Comparison of ENCODE assay signal across 8 cellular contexts in the genomic region with DNA sequence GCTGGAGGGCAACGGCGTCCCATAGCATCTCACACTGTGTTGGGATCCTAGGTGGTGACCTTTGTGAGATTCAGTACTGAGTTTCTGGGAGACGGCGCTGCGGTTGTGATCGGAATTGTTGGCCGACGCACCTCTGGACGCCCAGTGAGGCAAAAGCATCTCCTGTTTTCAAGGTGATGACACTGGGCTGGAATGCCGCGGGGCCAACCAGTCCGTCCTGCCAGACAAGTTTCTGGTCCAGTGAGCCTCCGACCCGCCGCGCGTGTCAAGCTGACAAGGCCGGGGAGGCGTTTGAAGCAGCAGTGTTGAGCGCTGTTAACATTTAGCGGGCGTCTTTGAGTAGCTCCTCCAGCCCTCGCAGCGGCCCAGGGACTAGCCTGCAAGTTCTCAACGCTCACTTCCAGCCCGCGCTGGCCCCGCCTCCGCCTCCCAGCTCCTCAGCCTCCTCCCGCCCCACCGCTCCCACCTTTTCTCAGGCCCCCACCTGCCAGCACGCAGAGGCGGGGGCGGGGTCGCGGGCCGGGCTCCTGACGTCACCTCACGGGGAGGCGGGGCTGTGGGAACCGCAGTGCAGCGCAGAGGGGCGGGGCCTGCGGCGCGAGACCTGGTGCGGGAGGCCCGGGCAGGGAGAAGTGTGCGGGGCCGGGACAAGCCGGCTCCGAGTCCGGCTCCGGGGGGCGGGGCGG. TPM values are rescaled to one million over a fixed set of nuclear protein-coding genes. Genes with fewer than 3 reads are reported as not detected.
DNase-seq lines count a peak whose midpoint lies in the region; ATAC-seq and TF ChIP-seq lines count a peak whose summit lies in the region.

No MANE protein-coding gene starts in this region.

- H3K79me2 ChIP-seq in GM23338 (replicated peaks; ENCODE audit: insufficient read depth), result peaks cover 38% of the 10 kb centered on the region

- DNase-seq in DMS114 treated with DMSO at 0.1 percent for 48 hours (lab: John Stamatoyannopoulos, UW; ENCODE audit: unreplicated experiment) (peak; percentile 4), GM23338 (ENCODE audit: low spot score) (peak; percentile 97), M059J (ENCODE audit: low read depth) (peak; percentile 85), SK-N-DZ (ENCODE audit: low spot score) (peak; percentile 89), germinal center (ENCODE audit: low spot score) (peak; percentile 89)
- peak; percentile 89 for DNase-seq in activated naive CD4-positive, alpha-beta T cell treated with Interleukin-2 at 50 U/mL for 16 hours

- ATAC-seq in GM23338, result peak; percentile 77

- H3K4me2 ChIP-seq in GM23338, result peak overlapping the region; percentile 86

- TF ChIP-seq CTCF in GM23338 (conservative IDR thresholded peaks at IDR 0.05; ENCODE audit: low read depth in 2 of 2), result no peak
- TF ChIP-seq CTCF in neutrophil (IDR thresholded peaks at IDR 0.05), result no peak

- peak overlapping the region; percentile 64; the same call in 1 of the 2 replicates for H2AFZ ChIP-seq in GM23338

- H4K20me1 ChIP-seq in GM23338 (replicated peaks; ENCODE audit: insufficient read depth), result 0 out of 2 replicates have a peak, but pooled peaks cover 6% of the 10 kb centered on the region

- peaks cover 17% of the 10 kb centered on the region for H3K36me3 Mint-ChIP-seq in GM23338 (ENCODE audit: low read depth)

- H3K9me3 ChIP-seq in neutrophil, result no peaks in the 10 kb centered on the region
- H3K9me3 ChIP-seq in subcutaneous abdominal adipose tissue (ENCODE audit: control insufficient read depth in 5 of 5, low read length in 5 of 5), result no peaks in the 10 kb centered on the region

- H3K4me3 ChIP-seq in GM23338, result peak overlapping the region; percentile 63
- H3K4me3 ChIP-seq in neutrophil (ENCODE audit: low read depth in 1 of 2, low read length in 1 of 2), result peak overlapping the region; percentile 55 to 66
- peak overlapping the region; percentile 62 to 75 (median 67) for H3K4me3 ChIP-seq in subcutaneous abdominal adipose tissue (ENCODE audit: low read depth in 1 of 5, low read length in 5 of 5)

- H3K27me3 Mint-ChIP-seq in GM23338 (ENCODE audit: insufficient read depth, low read depth, poor library complexity), result peaks cover 14% of the 10 kb centered on the region

- peak overlapping the region; percentile 3 for H3K27ac Mint-ChIP-seq in GM23338

- peaks cover 56% of the 10 kb centered on the region for H3K4me1 Mint-ChIP-seq in GM23338

- H3K4me3 Mint-ChIP-seq in GM23338, result peak overlapping the region; percentile 71

- no peaks in the 10 kb centered on the region for H3K9me2 ChIP-seq in GM23338 (ENCODE audit: insufficient read depth)

- H3K9ac ChIP-seq in subcutaneous abdominal adipose tissue (ENCODE audit: low read length in 5 of 5), result peak overlapping the region in 3 of 5 donors; percentile 10 to 68 (median 43)

- H3K27me3 ChIP-seq in GM23338 (ENCODE audit: insufficient read depth), result peaks cover 18% of the 10 kb centered on the region; the same call in 1 of the 2 replicates
- H3K27me3 ChIP-seq in neutrophil, result peaks cover 94% of the 10 kb centered on the region
- H3K27me3 ChIP-seq in subcutaneous abdominal adipose tissue (ENCODE audit: control insufficient read depth in 5 of 5, insufficient read depth in 4 of 5, low read length in 5 of 5), result peaks cover 0 to 11% (median 8%) of the 10 kb centered on the region in 5 donors

- peaks cover 18% of the 10 kb centered on the region for H3K9me3 Mint-ChIP-seq in GM23338

- H3K27ac ChIP-seq in GM23338 (ENCODE audit: low read depth) (peak overlapping the region; percentile 76), neutrophil (no peak overlapping the region), subcutaneous abdominal adipose tissue (ENCODE audit: low read depth, low read length) (no peak overlapping the region)

- H3K36me3 ChIP-seq in GM23338 (ENCODE audit: insufficient read depth), result no peaks in the 10 kb centered on the region
- H3K36me3 ChIP-seq in neutrophil, result no peaks in the 10 kb centered on the region
- H3K36me3 ChIP-seq in subcutaneous abdominal adipose tissue (ENCODE audit: control insufficient read depth in 5 of 5, insufficient read depth in 5 of 5, low read length in 5 of 5), result no peaks in the 10 kb centered on the region

- H3F3A ChIP-seq in GM23338 (replicated peaks; ENCODE audit: low read depth), result peaks cover 8% of the 10 kb centered on the region; the same call in 1 of the 2 replicates

- H3K4me1 ChIP-seq in GM23338 (ENCODE audit: insufficient read depth), result peaks cover 33% of the 10 kb centered on the region
- H3K4me1 ChIP-seq in neutrophil (ENCODE audit: control insufficient read depth in 1 of 2, insufficient read depth in 1 of 2, low read depth in 1 of 2, low read length in 1 of 2), result peaks cover 9 to 22% of the 10 kb centered on the region in 2 experiments
- H3K4me1 ChIP-seq in subcutaneous abdominal adipose tissue (ENCODE audit: control insufficient read depth in 5 of 5, insufficient read depth in 5 of 5, low read length in 5 of 5), result peaks cover 0 to 20% (median 17%) of the 10 kb centered on the region in 5 donors

TF ChIP-seq in GM23338, 12 proteins besides CTCF, POLR2A, EP300 and RAD21 (continues in another document):
- no peak for TF ChIP-seq EZH2phosphoT487 (IDR thresholded peaks at IDR 0.05; ENCODE audit: unreplicated experiment)
- peak; percentile 55 for TF ChIP-seq POLR2AphosphoS5 (IDR thresholded peaks at IDR 0.05; ENCODE audit: low read depth)
- TF ChIP-seq STAT1 (IDR thresholded peaks at IDR 0.05; ENCODE audit: unreplicated experiment), result no peak
- TF ChIP-seq ZNF331 (CRISPR knock-in tag; IDR thresholded peaks at IDR 0.05; ENCODE audit: low read depth), result no peak
- TF ChIP-seq, protein P1, sequence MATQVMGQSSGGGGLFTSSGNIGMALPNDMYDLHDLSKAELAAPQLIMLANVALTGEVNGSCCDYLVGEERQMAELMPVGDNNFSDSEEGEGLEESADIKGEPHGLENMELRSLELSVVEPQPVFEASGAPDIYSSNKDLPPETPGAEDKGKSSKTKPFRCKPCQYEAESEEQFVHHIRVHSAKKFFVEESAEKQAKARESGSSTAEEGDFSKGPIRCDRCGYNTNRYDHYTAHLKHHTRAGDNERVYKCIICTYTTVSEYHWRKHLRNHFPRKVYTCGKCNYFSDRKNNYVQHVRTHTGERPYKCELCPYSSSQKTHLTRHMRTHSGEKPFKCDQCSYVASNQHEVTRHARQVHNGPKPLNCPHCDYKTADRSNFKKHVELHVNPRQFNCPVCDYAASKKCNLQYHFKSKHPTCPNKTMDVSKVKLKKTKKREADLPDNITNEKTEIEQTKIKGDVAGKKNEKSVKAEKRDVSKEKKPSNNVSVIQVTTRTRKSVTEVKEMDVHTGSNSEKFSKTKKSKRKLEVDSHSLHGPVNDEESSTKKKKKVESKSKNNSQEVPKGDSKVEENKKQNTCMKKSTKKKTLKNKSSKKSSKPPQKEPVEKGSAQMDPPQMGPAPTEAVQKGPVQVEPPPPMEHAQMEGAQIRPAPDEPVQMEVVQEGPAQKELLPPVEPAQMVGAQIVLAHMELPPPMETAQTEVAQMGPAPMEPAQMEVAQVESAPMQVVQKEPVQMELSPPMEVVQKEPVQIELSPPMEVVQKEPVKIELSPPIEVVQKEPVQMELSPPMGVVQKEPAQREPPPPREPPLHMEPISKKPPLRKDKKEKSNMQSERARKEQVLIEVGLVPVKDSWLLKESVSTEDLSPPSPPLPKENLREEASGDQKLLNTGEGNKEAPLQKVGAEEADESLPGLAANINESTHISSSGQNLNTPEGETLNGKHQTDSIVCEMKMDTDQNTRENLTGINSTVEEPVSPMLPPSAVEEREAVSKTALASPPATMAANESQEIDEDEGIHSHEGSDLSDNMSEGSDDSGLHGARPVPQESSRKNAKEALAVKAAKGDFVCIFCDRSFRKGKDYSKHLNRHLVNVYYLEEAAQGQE (IDR thresholded peaks at IDR 0.05; ENCODE audit: unreplicated experiment), result no peak
- TF ChIP-seq CREB1 (CRISPR knock-in tag; IDR thresholded peaks at IDR 0.05; ENCODE audit: low read depth), result peak; percentile 92
- no peak for TF ChIP-seq ETS1 (IDR thresholded peaks at IDR 0.05)

RNA-seq across cellular contexts. Expression of gene CDS1, which starts 0.5 kb away (rescaled TPM):
- 20.3 and 22.6 TPM in 2 replicates for total RNA-seq in GM23338 (2014; rRNA removed; shearing (Covaris generic))
- 8.3 and 10.0 TPM in 2 replicates for polyA plus RNA-seq in GM23338 (2016; fragmentation: Nextera tagmentation; extraction: Ambion mirVana)
- 4.7 and 8.0 TPM in 2 replicates for total RNA-seq in M059J (2014; rRNA removed; shearing (Covaris generic))
- 0.54 and 0.93 TPM in 2 replicates for polyA plus RNA-seq in SK-N-DZ (2014; cell fraction: cytosol; rRNA removed)
- 1.1 and 1.8 TPM in 2 replicates for polyA plus RNA-seq in SK-N-DZ (2014; cell fraction: nucleus; rRNA removed)

Comparison
In these comparisons a context has a peak if more than half of its experiments do, and no peak if none do; other contexts are left out.
1. DNase-seq: peak in every context shown above with its lines; median percentile 97 in GM23338; 89 in SK-N-DZ; 89 in activated naive CD4-positive, alpha-beta T cell treated with Interleukin-2 at 50 U/mL for 16 hours; 89 in germinal center; 85 in M059J; 4 in DMS114 treated with DMSO at 0.1 percent for 48 hours.